ENCODE assay signal across 12 cellular contexts in the genomic region with DNA sequence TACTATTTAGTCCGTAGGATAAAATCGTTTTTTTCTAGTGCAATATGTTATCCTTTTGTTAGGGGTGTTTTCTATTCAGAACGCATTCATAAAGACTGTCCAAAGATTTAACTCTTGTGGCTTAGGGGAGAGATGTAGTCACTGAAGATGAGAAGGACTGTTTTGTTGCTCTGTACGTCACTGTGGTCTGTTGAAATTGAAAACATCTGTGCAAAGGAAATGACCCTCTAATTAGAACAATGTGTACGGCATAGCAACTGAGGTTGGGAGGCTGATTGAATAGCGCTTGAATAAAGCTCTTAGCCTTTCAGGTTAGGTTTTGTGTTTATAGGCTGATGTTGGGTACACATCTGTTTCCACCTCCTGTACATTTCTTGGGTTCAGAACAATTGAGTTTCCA.
DNase-seq lines count a peak whose midpoint lies in the region; ATAC-seq and TF ChIP-seq lines count a peak whose summit lies in the region.
"Had no signal": no experiment of that assay in that cellular context is flagged by ENCODE, and none has a peak within 500 bp of the region (broad histone marks: within the 10 kb centered on the region; RNA-seq: fewer than 3 reads in every experiment).

No MANE protein-coding gene starts in this region.

- peaks cover 10% of the 10 kb centered on the region for H3K9me3 Mint-ChIP-seq in osteocyte (ENCODE audit: unreplicated experiment)
- H3K9me3 Mint-ChIP-seq: activated naive CD4-positive, alpha-beta T cell treated with anti-CD3 and anti-CD28 coated beads, Interleukin-2, amount 50 U/mL, for 24 hours; CD8-positive, alpha-beta memory T cell had no signal

- peaks cover 41% of the 10 kb centered on the region for H3K4me1 Mint-ChIP-seq in osteocyte (ENCODE audit: unreplicated experiment)
- H3K4me1 Mint-ChIP-seq: activated naive CD4-positive, alpha-beta T cell treated with anti-CD3 and anti-CD28 coated beads, Interleukin-2, amount 50 U/mL, for 24 hours had no signal

- peaks cover 6% of the 10 kb centered on the region for H3K36me3 Mint-ChIP-seq in osteocyte (ENCODE audit: unreplicated experiment)
- H3K36me3 Mint-ChIP-seq: activated naive CD4-positive, alpha-beta T cell treated with anti-CD3 and anti-CD28 coated beads, Interleukin-2, amount 50 U/mL, for 24 hours; CD8-positive, alpha-beta memory T cell had no signal

- no peaks in the 10 kb centered on the region for H3K27me3 ChIP-seq in BJ (ENCODE audit: control insufficient read depth, insufficient read depth, low read length)

- POLR2A ChIA-PET in BJ (lab: Charles Lee): no interaction called here

- H3K27ac Mint-ChIP-seq in osteocyte (ENCODE audit: unreplicated experiment): peak overlapping the region; percentile 86
- H3K27ac Mint-ChIP-seq: activated naive CD4-positive, alpha-beta T cell treated with anti-CD3 and anti-CD28 coated beads, Interleukin-2, amount 50 U/mL, for 24 hours; CD8-positive, alpha-beta memory T cell had no signal

- CTCF ChIA-PET in BJ (lab: Yijun Ruan, JAX): interaction anchor here (0.9 kb wide), 1 partner anchor 910 kb away, joined by 3 read pairs; no protein-coding TSS in a partner anchor

- peak overlapping the region; percentile 0 for H3K4me3 Mint-ChIP-seq in osteocyte (ENCODE audit: unreplicated experiment)
- H3K4me3 Mint-ChIP-seq: activated naive CD4-positive, alpha-beta T cell treated with anti-CD3 and anti-CD28 coated beads, Interleukin-2, amount 50 U/mL, for 24 hours; CD8-positive, alpha-beta memory T cell had no signal

- no peaks in the 10 kb centered on the region for H3K27me3 Mint-ChIP-seq in osteocyte (ENCODE audit: unreplicated experiment)

- TF ChIP-seq CTCF in BJ (IDR thresholded peaks at IDR 0.05; ENCODE audit: insufficient read depth, low read depth, low read length) (no peak), fibroblast of pulmonary artery (IDR thresholded peaks at IDR 0.05; ENCODE audit: low read length, missing control alignments) (no peak), osteocyte (IDR thresholded peaks at IDR 0.05) (no peak)

- ATAC-seq in HG02642 (IDR thresholded peaks at IDR 0.05; ENCODE audit: poor library complexity, unreplicated experiment) (no peak), HG02840 (IDR thresholded peaks at IDR 0.05; ENCODE audit: low FRiP score, unreplicated experiment) (no peak)
- ATAC-seq: GM12878 had no signal

- H3K36me3 ChIP-seq in BJ (ENCODE audit: control insufficient read depth, insufficient read depth, low read length): no peaks in the 10 kb centered on the region

- DNase-seq in BJ (ENCODE audit: low read depth) (peak; percentile 97), SK-N-DZ (ENCODE audit: low spot score) (peak; percentile 28), fibroblast of pulmonary artery (ENCODE audit: low read depth) (peak; percentile 98), osteocyte (ENCODE audit: extremely low spot score, unreplicated experiment) (no peak), kidney glomerular epithelial cell (lab: John Stamatoyannopoulos, UW) (no peak)
- DNase-seq in NK-92 treated with Interleukin-12 subunit alpha and Interleukin-12 subunit beta, amount 100 ng/mL, for 24 hours (lab: John Stamatoyannopoulos, UW): no peak
- DNase-seq: NCI-H2171 had no signal

- H3K4me3 ChIP-seq in BJ (ENCODE audit: low read depth, low read length) (no peak overlapping the region), fibroblast of pulmonary artery (replicated peaks; ENCODE audit: low read depth, low read length) (no peak overlapping the region)
- H3K4me3 ChIP-seq: GM12878 had no signal

Comparison
In these comparisons a context has a peak if more than half of its experiments do, and no peak if none do; other contexts are left out.
1. DNase-seq: peak in BJ (single experiment), SK-N-DZ (single experiment) and fibroblast of pulmonary artery (single experiment); none in osteocyte (single experiment), kidney glomerular epithelial cell (single experiment) and NK-92 treated with Interleukin-12 subunit alpha and Interleukin-12 subunit beta, amount 100 ng/mL, for 24 hours (single experiment).